1 cellular context compared by ENCODE assay signal in the genomic region with DNA sequence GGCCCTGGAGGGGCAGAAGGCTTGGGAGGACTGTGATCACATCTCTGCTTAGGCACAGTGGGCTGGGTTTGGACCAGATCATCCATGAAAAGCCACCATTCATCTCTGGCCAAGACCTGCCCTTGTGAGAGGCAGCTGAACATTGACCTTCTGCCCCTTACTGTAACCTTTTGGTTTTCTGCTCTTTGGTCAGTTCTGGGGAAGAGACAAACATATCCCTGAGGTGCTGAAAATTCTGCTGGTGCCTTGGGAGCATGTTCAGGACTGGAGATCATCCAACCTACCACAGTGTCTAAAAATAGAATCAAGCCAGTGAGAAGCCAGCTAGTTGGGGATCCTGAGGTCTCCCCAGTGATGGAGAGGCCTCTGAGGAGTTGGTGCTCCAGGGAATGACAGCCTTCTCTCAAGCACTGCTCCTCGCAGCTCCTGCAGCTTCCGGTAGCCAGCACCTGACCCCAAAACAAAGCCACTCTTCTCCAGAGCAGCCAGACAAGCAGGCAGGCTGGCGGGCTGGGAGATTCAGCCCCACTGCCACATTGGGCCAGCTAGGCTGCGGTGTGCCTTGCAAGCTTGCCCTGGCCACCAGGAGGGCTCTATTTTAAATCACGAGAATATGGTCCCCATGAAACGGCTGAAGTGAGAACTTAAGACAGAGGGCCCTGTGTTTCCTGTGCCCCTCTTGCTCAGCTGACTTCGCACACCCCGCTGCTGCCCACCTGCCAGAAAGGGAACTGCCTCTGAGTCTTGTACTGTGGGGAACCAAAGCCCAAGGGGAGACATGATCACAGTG.
TF ChIP-seq lines count a peak whose summit lies in the region.

No MANE protein-coding gene starts in this region.

TF ChIP-seq in K562, 482 proteins besides CTCF, POLR2A, EP300 and RAD21:
- TF ChIP-seq, protein P1, sequence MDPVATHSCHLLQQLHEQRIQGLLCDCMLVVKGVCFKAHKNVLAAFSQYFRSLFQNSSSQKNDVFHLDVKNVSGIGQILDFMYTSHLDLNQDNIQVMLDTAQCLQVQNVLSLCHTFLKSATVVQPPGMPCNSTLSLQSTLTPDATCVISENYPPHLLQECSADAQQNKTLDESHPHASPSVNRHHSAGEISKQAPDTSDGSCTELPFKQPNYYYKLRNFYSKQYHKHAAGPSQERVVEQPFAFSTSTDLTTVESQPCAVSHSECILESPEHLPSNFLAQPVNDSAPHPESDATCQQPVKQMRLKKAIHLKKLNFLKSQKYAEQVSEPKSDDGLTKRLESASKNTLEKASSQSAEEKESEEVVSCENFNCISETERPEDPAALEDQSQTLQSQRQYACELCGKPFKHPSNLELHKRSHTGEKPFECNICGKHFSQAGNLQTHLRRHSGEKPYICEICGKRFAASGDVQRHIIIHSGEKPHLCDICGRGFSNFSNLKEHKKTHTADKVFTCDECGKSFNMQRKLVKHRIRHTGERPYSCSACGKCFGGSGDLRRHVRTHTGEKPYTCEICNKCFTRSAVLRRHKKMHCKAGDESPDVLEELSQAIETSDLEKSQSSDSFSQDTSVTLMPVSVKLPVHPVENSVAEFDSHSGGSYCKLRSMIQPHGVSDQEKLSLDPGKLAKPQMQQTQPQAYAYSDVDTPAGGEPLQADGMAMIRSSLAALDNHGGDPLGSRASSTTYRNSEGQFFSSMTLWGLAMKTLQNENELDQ (CRISPR knock-in tag; IDR thresholded peaks at IDR 0.05; ENCODE audit: borderline replicate concordance): no peak
- TF ChIP-seq, protein P2, sequence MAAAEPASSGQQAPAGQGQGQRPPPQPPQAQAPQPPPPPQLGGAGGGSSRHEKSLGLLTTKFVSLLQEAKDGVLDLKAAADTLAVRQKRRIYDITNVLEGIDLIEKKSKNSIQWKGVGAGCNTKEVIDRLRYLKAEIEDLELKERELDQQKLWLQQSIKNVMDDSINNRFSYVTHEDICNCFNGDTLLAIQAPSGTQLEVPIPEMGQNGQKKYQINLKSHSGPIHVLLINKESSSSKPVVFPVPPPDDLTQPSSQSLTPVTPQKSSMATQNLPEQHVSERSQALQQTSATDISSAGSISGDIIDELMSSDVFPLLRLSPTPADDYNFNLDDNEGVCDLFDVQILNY (CRISPR knock-in tag; IDR thresholded peaks at IDR 0.05): 0 out of 2 replicates have a peak, but pooled peaks have one; percentile 52
- no peak for TF ChIP-seq HMG20A (CRISPR knock-in tag; conservative IDR thresholded peaks at IDR 0.05)
- no peak for TF ChIP-seq SIN3A (IDR thresholded peaks at IDR 0.05; ENCODE audit: borderline replicate concordance in 2 of 2, control insufficient read depth in 1 of 2, low read depth in 2 of 2, low read length in 2 of 2)
- TF ChIP-seq MCM5 (IDR thresholded peaks at IDR 0.05; ENCODE audit: low read depth): no peak
- TF ChIP-seq, protein P3, sequence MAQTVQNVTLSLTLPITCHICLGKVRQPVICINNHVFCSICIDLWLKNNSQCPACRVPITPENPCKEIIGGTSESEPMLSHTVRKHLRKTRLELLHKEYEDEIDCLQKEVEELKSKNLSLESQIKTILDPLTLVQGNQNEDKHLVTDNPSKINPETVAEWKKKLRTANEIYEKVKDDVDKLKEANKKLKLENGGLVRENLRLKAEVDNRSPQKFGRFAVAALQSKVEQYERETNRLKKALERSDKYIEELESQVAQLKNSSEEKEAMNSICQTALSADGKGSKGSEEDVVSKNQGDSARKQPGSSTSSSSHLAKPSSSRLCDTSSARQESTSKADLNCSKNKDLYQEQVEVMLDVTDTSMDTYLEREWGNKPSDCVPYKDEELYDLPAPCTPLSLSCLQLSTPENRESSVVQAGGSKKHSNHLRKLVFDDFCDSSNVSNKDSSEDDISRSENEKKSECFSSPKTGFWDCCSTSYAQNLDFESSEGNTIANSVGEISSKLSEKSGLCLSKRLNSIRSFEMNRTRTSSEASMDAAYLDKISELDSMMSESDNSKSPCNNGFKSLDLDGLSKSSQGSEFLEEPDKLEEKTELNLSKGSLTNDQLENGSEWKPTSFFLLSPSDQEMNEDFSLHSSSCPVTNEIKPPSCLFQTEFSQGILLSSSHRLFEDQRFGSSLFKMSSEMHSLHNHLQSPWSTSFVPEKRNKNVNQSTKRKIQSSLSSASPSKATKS (CRISPR knock-in tag; IDR thresholded peaks at IDR 0.05): no peak
- TF ChIP-seq, protein P4, sequence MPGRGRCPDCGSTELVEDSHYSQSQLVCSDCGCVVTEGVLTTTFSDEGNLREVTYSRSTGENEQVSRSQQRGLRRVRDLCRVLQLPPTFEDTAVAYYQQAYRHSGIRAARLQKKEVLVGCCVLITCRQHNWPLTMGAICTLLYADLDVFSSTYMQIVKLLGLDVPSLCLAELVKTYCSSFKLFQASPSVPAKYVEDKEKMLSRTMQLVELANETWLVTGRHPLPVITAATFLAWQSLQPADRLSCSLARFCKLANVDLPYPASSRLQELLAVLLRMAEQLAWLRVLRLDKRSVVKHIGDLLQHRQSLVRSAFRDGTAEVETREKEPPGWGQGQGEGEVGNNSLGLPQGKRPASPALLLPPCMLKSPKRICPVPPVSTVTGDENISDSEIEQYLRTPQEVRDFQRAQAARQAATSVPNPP (IDR thresholded peaks at IDR 0.05; ENCODE audit: borderline replicate concordance, insufficient read depth, insufficient read length): no peak
